Comparison of ENCODE assay signal across 8 cellular contexts in genomic region chr4:4107411-4108107, GRCh38.
DNase-seq lines count a peak whose midpoint lies in the region; ATAC-seq and TF ChIP-seq lines count a peak whose summit lies in the region.
"Not testable (repeated sequence)": the region's sequence is repeated elsewhere in the genome, so short reads cannot be mapped to it uniquely, and the experiment has no call there.

No MANE protein-coding gene starts in this region.

- peak overlapping the region in 1 of 2 donors; percentile 76 for H3K4me3 Mint-ChIP-seq in effector memory CD8-positive, alpha-beta T cell

- H3K4me1 ChIP-seq in thyroid gland, result not testable (repeated sequence)

- WGBS in thyroid gland, 2 donors, result 19 to 80% methylated on average over 2 to 36 of the region's 52 CpGs

- not testable (repeated sequence) for H3K27ac ChIP-seq in thyroid gland

- H3K9me3 ChIP-seq in MG63, thyroid gland: not testable (repeated sequence)

- not testable (repeated sequence) for H3K9me3 Mint-ChIP-seq in effector memory CD8-positive, alpha-beta T cell

- DNase-seq in ELF-1 (ENCODE audit: low read depth, low spot score) (peak; percentile 72), MG63 (peak; percentile 45), SK-N-DZ (ENCODE audit: low spot score) (peak; percentile 23), activated T-helper 1 cell treated with Interleukin-2 at 50 U/mL for 16 hours (ENCODE audit: low read depth) (peak; percentile 62), kidney glomerular epithelial cell (lab: John Stamatoyannopoulos, UW) (peak; percentile 0), thyroid gland (peak; percentile 56 to 62)
- DNase-seq in effector memory CD8-positive, alpha-beta T cell, result peak in 2 of 3 experiments; percentile 68 to 77
- not testable (repeated sequence) for DNase-seq in skeletal muscle cell (ENCODE audit: low read depth)

- not testable (repeated sequence) for H3K4me1 Mint-ChIP-seq in effector memory CD8-positive, alpha-beta T cell (ENCODE audit: low read depth in 2 of 2)

- TF ChIP-seq CTCF in thyroid gland (IDR thresholded peaks at IDR 0.05), result peak in 5 of 6 experiments; percentile 27 to 83 (median 76)

- not testable (repeated sequence) for H3K4me3 ChIP-seq in MG63
- H3K4me3 ChIP-seq in skeletal muscle cell (ENCODE audit: low read depth, low read length) (peak overlapping the region; percentile 46), thyroid gland (replicated peaks in 1 of 3) (peak overlapping the region in 1 of 3 donors; percentile 24)

- intact Hi-C loops in thyroid gland (cut with DNase I), result not testable (repeated sequence)

- not testable (repeated sequence) for H3K27ac Mint-ChIP-seq in effector memory CD8-positive, alpha-beta T cell

- peaks cover 0 to 55% of the 10 kb centered on the region in 2 donors for H3K27me3 Mint-ChIP-seq in effector memory CD8-positive, alpha-beta T cell

- peak; percentile 71 for ATAC-seq in effector memory CD8-positive, alpha-beta T cell (replicated peaks)

- H3K27me3 ChIP-seq in MG63, thyroid gland: not testable (repeated sequence)

- H3K36me3 ChIP-seq in MG63, thyroid gland: not testable (repeated sequence)

- H3K36me3 Mint-ChIP-seq in effector memory CD8-positive, alpha-beta T cell (ENCODE audit: insufficient read depth), result not testable (repeated sequence)

- TF ChIP-seq POLR2A in thyroid gland (IDR thresholded peaks at IDR 0.05), result not testable (repeated sequence)
